19 cellular contexts compared by ENCODE assay signal in genomic region chr2:79669714-79670113, GRCh38.
DNase-seq lines count a peak whose midpoint lies in the region; ATAC-seq, FAIRE-seq and TF ChIP-seq lines count a peak whose summit lies in the region.
"Had no signal": no experiment of that assay in that cellular context is flagged by ENCODE, and none has a peak within 500 bp of the region (broad histone marks: within the 10 kb centered on the region; RNA-seq: fewer than 3 reads in every experiment).

No MANE protein-coding gene starts in this region.

- H3K79me2 ChIP-seq in smooth muscle cell (ENCODE audit: low read depth), result no peaks in the 10 kb centered on the region
- H3K79me2 ChIP-seq in SK-N-SH (ENCODE audit: insufficient read depth), result no peaks in the 10 kb centered on the region

- H3K9me2 ChIP-seq in SK-N-SH, result no peaks in the 10 kb centered on the region

- CTCF ChIA-PET in A549 (lab: Yijun Ruan, JAX), result interaction anchor here (1.0 to 1.6 kb wide), 7 partner anchors 14 to 207 kb away, joined by 3 to 4 read pairs (median 4); no protein-coding TSS in a partner anchor
- CTCF ChIA-PET in SK-N-SH (lab: Yijun Ruan, JAX), result interaction anchor here (1.3 kb wide), 1 partner anchor 30 kb away, joined by 4 read pairs; no protein-coding TSS in a partner anchor

- ATAC-seq in A549, result peak; percentile 39 to 44; a peak in 3 of 6 replicates
- ATAC-seq in lower lobe of right lung, result peak in 1 of 2 donors; percentile 29
- no peak for ATAC-seq in GM18873 (IDR thresholded peaks at IDR 0.05; ENCODE audit: low FRiP score, unreplicated experiment)
- ATAC-seq: CD8-positive, alpha-beta T cell had no signal

- TF ChIP-seq RAD21 in A549 (conservative IDR thresholded peaks at IDR 0.05 in 1 of 2, IDR thresholded peaks at IDR 0.05 in 1 of 2) (no peak), SK-N-SH (IDR thresholded peaks at IDR 0.05; ENCODE audit: low read length) (no peak)

- TF ChIP-seq POLR2A in A549 (IDR thresholded peaks at IDR 0.05; ENCODE audit: low read length), result no peak

- H3K9ac ChIP-seq in smooth muscle cell (ENCODE audit: low read depth) (no peak overlapping the region), SK-N-SH (no peak overlapping the region)
- H3K9ac ChIP-seq: BLaER1 treated with 17β-estradiol and CSF1 and Interleukin-3, amounts not matched to agents 10 nM and 100 nM; GM23248 had no signal

- no peak for FAIRE-seq in A549 (lab: Jason Lieb, UNC)
- FAIRE-seq: GM19239, H54 had no signal

- DNase-seq in A549 (ENCODE audit: low read depth in 1 of 2, low spot score in 1 of 2), result no peak
- DNase-seq in ecto neural progenitor cell (ENCODE audit: low spot score), result peak; percentile 49
- DNase-seq in lower lobe of right lung, result peak; percentile 32
- no peak for DNase-seq in smooth muscle cell (lab: John Stamatoyannopoulos, UW; ENCODE audit: unreplicated experiment)
- DNase-seq in stimulated activated CD4-positive, alpha-beta T cell treated with anti-CD3 and anti-CD28 coated beads, Interleukin-4, amount 100 ng/mL, for 4 hours, result no peak
- DNase-seq in SK-N-SH, result no peak
- DNase-seq: 8988T; Calu3; CD8-positive, alpha-beta T cell; DMS79 treated with DMSO at 0.1 percent for 48 hours; GF-D8; HCEC 1CT; IMR-90 had no signal

- H3K9me3 ChIP-seq in A549 (no peaks in the 10 kb centered on the region), lower lobe of right lung (no peaks in the 10 kb centered on the region), smooth muscle cell (replicated peaks; ENCODE audit: low read depth) (no peaks in the 10 kb centered on the region), SK-N-SH (no peaks in the 10 kb centered on the region)

- POLR2A ChIA-PET in A549 (lab: Yijun Ruan, JAX), result no interaction called here
- POLR2A ChIA-PET in SK-N-SH (lab: Yijun Ruan, JAX), result no interaction called here

- H3F3A ChIP-seq in smooth muscle cell (ENCODE audit: low read depth) (no peaks in the 10 kb centered on the region), SK-N-SH (replicated peaks; ENCODE audit: insufficient read depth) (no peaks in the 10 kb centered on the region)

- H2AFZ ChIP-seq in smooth muscle cell (ENCODE audit: low read depth), result peak overlapping the region; percentile 31
- no peak overlapping the region for H2AFZ ChIP-seq in SK-N-SH (ENCODE audit: low read depth)
- H2AFZ ChIP-seq: GM23248 had no signal

- no peaks in the 10 kb centered on the region for H3K36me3 ChIP-seq in lower lobe of right lung
- H3K36me3 ChIP-seq in smooth muscle cell (ENCODE audit: low read depth), result no peaks in the 10 kb centered on the region
- H3K36me3 ChIP-seq in SK-N-SH (replicated peaks in 1 of 2; ENCODE audit: control insufficient read depth in 1 of 2, insufficient read depth in 2 of 2, low read length in 1 of 2), result no peaks in the 10 kb centered on the region
- H3K36me3 ChIP-seq: BLaER1 treated with 17β-estradiol and CSF1 and Interleukin-3, amounts not matched to agents 10 nM and 100 nM had no signal

- 63% methylated on average over 1 of the region's 5 CpGs for WGBS in A549 (ENCODE audit: missing lambda C conversion rate)
- WGBS in smooth muscle cell (ENCODE audit: low lambda C conversion rate), result 89% methylated on average over 5 of the region's 5 CpGs
- 31% methylated on average over 3 of the region's 5 CpGs for WGBS in SK-N-SH (ENCODE audit: low lambda C conversion rate)

- no peak for TF ChIP-seq EP300 in A549 (IDR thresholded peaks at IDR 0.05)
- no peak for TF ChIP-seq EP300 in SK-N-SH (IDR thresholded peaks at IDR 0.05; ENCODE audit: borderline replicate concordance in 1 of 2, low read depth in 1 of 2, low read length in 1 of 2)

- H3K4me1 ChIP-seq in A549 (no peaks in the 10 kb centered on the region), lower lobe of right lung (no peaks in the 10 kb centered on the region), smooth muscle cell (ENCODE audit: low read depth) (peaks cover 6% of the 10 kb centered on the region), SK-N-SH (ENCODE audit: control insufficient read depth in 1 of 2, insufficient read depth in 2 of 2, low read depth in 1 of 2, low read length in 1 of 2) (no peaks in the 10 kb centered on the region)
- H3K4me1 ChIP-seq: BLaER1 treated with 17β-estradiol and CSF1 and Interleukin-3, amounts not matched to agents 10 nM and 100 nM had no signal

- intact Hi-C loops in lower lobe of right lung (cut with DNase I), result no loop called here

- peak overlapping the region; percentile 31 to 73; a peak in 3 of 6 replicates for H3K27ac ChIP-seq in A549
- no peak overlapping the region for H3K27ac ChIP-seq in lower lobe of right lung
- no peak overlapping the region for H3K27ac ChIP-seq in smooth muscle cell (ENCODE audit: low read depth)
- H3K27ac ChIP-seq in SK-N-SH (ENCODE audit: low read depth in 2 of 2, low read length in 1 of 2), result no peak overlapping the region
- H3K27ac ChIP-seq: BLaER1 treated with 17β-estradiol and CSF1 and Interleukin-3, amounts not matched to agents 10 nM and 100 nM; GM23248; HL-60 had no signal

- H3K4me2 ChIP-seq in A549 (peak overlapping the region; percentile 62), smooth muscle cell (no peak overlapping the region), SK-N-SH (no peak overlapping the region)
- H3K4me2 ChIP-seq: BLaER1 treated with 17β-estradiol and CSF1 and Interleukin-3, amounts not matched to agents 10 nM and 100 nM had no signal

- TF ChIP-seq CTCF in A549 (IDR thresholded peaks at IDR 0.05) (no peak), lower lobe of right lung (IDR thresholded peaks at IDR 0.05) (no peak), smooth muscle cell (IDR thresholded peaks at IDR 0.05; ENCODE audit: borderline replicate concordance, insufficient read depth, poor library complexity, severe bottlenecking) (no peak), SK-N-SH (IDR thresholded peaks at IDR 0.05) (no peak)

- H4K20me1 ChIP-seq in smooth muscle cell (ENCODE audit: low read depth), result no peaks in the 10 kb centered on the region
- H4K20me1 ChIP-seq in SK-N-SH (ENCODE audit: insufficient read depth), result no peaks in the 10 kb centered on the region
- H4K20me1 ChIP-seq: BLaER1 treated with 17β-estradiol and CSF1 and Interleukin-3, amounts not matched to agents 10 nM and 100 nM had no signal

- H3K27me3 ChIP-seq in lower lobe of right lung (ENCODE audit: low read depth), result no peaks in the 10 kb centered on the region
- no peaks in the 10 kb centered on the region for H3K27me3 ChIP-seq in smooth muscle cell (ENCODE audit: low read depth)
- H3K27me3 ChIP-seq in SK-N-SH (ENCODE audit: insufficient read depth), result no peaks in the 10 kb centered on the region
- H3K27me3 ChIP-seq: BLaER1 treated with 17β-estradiol and CSF1 and Interleukin-3, amounts not matched to agents 10 nM and 100 nM had no signal

- H3K4me3 ChIP-seq in A549 (peak overlapping the region; percentile 18; the same call in 2 of the 3 replicates), lower lobe of right lung (no peak overlapping the region), smooth muscle cell (no peak overlapping the region), SK-N-SH (ENCODE audit: low read depth in 2 of 2, low read length in 1 of 2) (no peak overlapping the region)
- H3K4me3 ChIP-seq: BLaER1 treated with 17β-estradiol and CSF1 and Interleukin-3, amounts not matched to agents 10 nM and 100 nM; GM23248 had no signal

TF ChIP-seq in A549, 52 proteins besides CTCF, POLR2A, EP300 and RAD21:
- TF ChIP-seq ELK1 (IDR thresholded peaks at IDR 0.05; ENCODE audit: low read depth, low read length), result no peak
- TF ChIP-seq ZFP36 (IDR thresholded peaks at IDR 0.05; ENCODE audit: borderline replicate concordance, partially characterized antibody), result no peak
- no peak for TF ChIP-seq SREBF2 (IDR thresholded peaks at IDR 0.05)

TF ChIP-seq in SK-N-SH, 30 proteins besides CTCF, POLR2A, EP300 and RAD21 (continues in another document):
- TF ChIP-seq PBX3 (IDR thresholded peaks at IDR 0.05), result no peak
- TF ChIP-seq EZH2phosphoT487 (IDR thresholded peaks at IDR 0.05; ENCODE audit: borderline replicate concordance, low read depth), result no peak
- no peak for TF ChIP-seq SIN3A (IDR thresholded peaks at IDR 0.05; ENCODE audit: borderline replicate concordance, low read depth, low read length)
- TF ChIP-seq FOSL2 (IDR thresholded peaks at IDR 0.05; ENCODE audit: borderline replicate concordance, low read depth), result no peak
- no peak for TF ChIP-seq YY1 (IDR thresholded peaks at IDR 0.05; ENCODE audit: low read depth)
- no peak for TF ChIP-seq ELF1 (IDR thresholded peaks at IDR 0.05)
- no peak for TF ChIP-seq MEF2A (IDR thresholded peaks at IDR 0.05; ENCODE audit: borderline replicate concordance, low read depth)
- no peak for TF ChIP-seq USF2 (IDR thresholded peaks at IDR 0.05; ENCODE audit: borderline replicate concordance, low read depth, low read length)
- no peak for TF ChIP-seq SMC3 (IDR thresholded peaks at IDR 0.05; ENCODE audit: low read depth, low read length)
- TF ChIP-seq GABPA (IDR thresholded peaks at IDR 0.05; ENCODE audit: low read depth), result no peak
- TF ChIP-seq TEAD4 (IDR thresholded peaks at IDR 0.05; ENCODE audit: borderline replicate concordance, insufficient read depth), result no peak

Comparison
In these comparisons a context has a peak if more than half of its experiments do, and no peak if none do; other contexts are left out.
1. DNase-seq: peak in ecto neural progenitor cell (single experiment) and lower lobe of right lung (single experiment); none in A549 (0 of 2), smooth muscle cell (single experiment), stimulated activated CD4-positive, alpha-beta T cell treated with anti-CD3 and anti-CD28 coated beads, Interleukin-4, amount 100 ng/mL, for 4 hours (0 of 2) and SK-N-SH (single experiment).
2. H3K27ac ChIP-seq: peak in A549 (2 of 2); none in lower lobe of right lung (single experiment), smooth muscle cell (single experiment) and SK-N-SH (0 of 2).